ENCODE assay signal across 29 cellular contexts in genomic region chr2:48457227-48457626, GRCh38. TPM values are rescaled to one million over a fixed set of nuclear protein-coding genes. Genes with fewer than 3 reads are reported as not detected.
DNase-seq lines count a peak whose midpoint lies in the region; ATAC-seq, FAIRE-seq and TF ChIP-seq lines count a peak whose summit lies in the region.
"Had no signal": no experiment of that assay in that cellular context is flagged by ENCODE, and none has a peak within 500 bp of the region (broad histone marks: within the 10 kb centered on the region; RNA-seq: fewer than 3 reads in every experiment).

No MANE protein-coding gene starts in this region.

- H3K27ac Mint-ChIP-seq in activated naive CD8-positive, alpha-beta T cell treated with anti-CD3 and anti-CD28 coated beads for 36 hours: no peak overlapping the region
- H3K27ac Mint-ChIP-seq: B cell; CD8-positive, alpha-beta T cell; HFFc6 had no signal

- DNase-seq in SK-MEL-5 (ENCODE audit: low read depth, low spot score): peak; percentile 43
- no peak for DNase-seq in dorsolateral prefrontal cortex
- peak; percentile 70 for DNase-seq in medulla oblongata (ENCODE audit: extremely low spot score)
- DNase-seq in urothelium cell line (ENCODE audit: low spot score): no peak
- no peak for DNase-seq in activated naive CD8-positive, alpha-beta T cell treated with anti-CD3 and anti-CD28 coated beads for 36 hours
- DNase-seq: Caco-2; CD8-positive, alpha-beta T cell; DMS 273 treated with DMSO at 0.1 percent for 48 hours; DMS79; EL; GF-D8; GOT3; HFFc6; MM.1S; NCI-H2029; NCI-H446; NCI-H524 treated with DMSO at 0.1 percent for 48 hours; NCI-H774; PC-3 had no signal

- TF ChIP-seq CTCF in dorsolateral prefrontal cortex (IDR thresholded peaks at IDR 0.05 in 54 of 56, conservative IDR thresholded peaks at IDR 0.05 in 2 of 56; ENCODE audit: low read depth in 1 of 56, partially characterized antibody in 56 of 56): no peak

- ATAC-seq in HG03469 (IDR thresholded peaks at IDR 0.05; ENCODE audit: unreplicated experiment) (no peak), HG02852 (IDR thresholded peaks at IDR 0.05; ENCODE audit: unreplicated experiment) (no peak)
- ATAC-seq: CD8-positive, alpha-beta T cell; PC-3; SK-N-SH treated with all-trans-retinoic acid at 6 μM for 48 hours had no signal

- H3K4me3 ChIP-seq in dorsolateral prefrontal cortex: peak overlapping the region in 12 of 59 donors; percentile 1 to 32 (median 12)
- H3K4me3 ChIP-seq: HAP-1 had no signal

- H3K27me3 ChIP-seq in dorsolateral prefrontal cortex: no peaks in the 10 kb centered on the region

- H3K9me3 Mint-ChIP-seq in activated naive CD8-positive, alpha-beta T cell treated with anti-CD3 and anti-CD28 coated beads for 36 hours: no peaks in the 10 kb centered on the region
- H3K9me3 Mint-ChIP-seq: CD8-positive, alpha-beta T cell; HFFc6; IgD-negative memory B cell had no signal

- intact Hi-C loops in dorsolateral prefrontal cortex (cut with DNase I): no loop called here

- H3K4me3 Mint-ChIP-seq in activated naive CD8-positive, alpha-beta T cell treated with anti-CD3 and anti-CD28 coated beads for 36 hours: no peak overlapping the region
- H3K4me3 Mint-ChIP-seq: B cell; CD8-positive, alpha-beta T cell; HFFc6; IgD-negative memory B cell had no signal

- peak overlapping the region in 58 of 59 donors; percentile 54 to 95 (median 87) for H3K27ac ChIP-seq in dorsolateral prefrontal cortex
- H3K27ac ChIP-seq: C4-2B, HL-60, KMS-11 had no signal

- H3K36me3 Mint-ChIP-seq in activated naive CD8-positive, alpha-beta T cell treated with anti-CD3 and anti-CD28 coated beads for 36 hours: peaks cover 22% of the 10 kb centered on the region

- FAIRE-seq in urothelium cell line (lab: Jason Lieb, UNC): no peak
- FAIRE-seq: GM12892 had no signal

- peaks cover 5% of the 10 kb centered on the region for H3K4me1 Mint-ChIP-seq in activated naive CD8-positive, alpha-beta T cell treated with anti-CD3 and anti-CD28 coated beads for 36 hours
- H3K4me1 Mint-ChIP-seq: B cell had no signal

- in situ Hi-C loops in SK-MEL-5 (cut with HindIII; ENCODE audit: low pct_unique_long_range_greater_than_20kb, low sequenced_read_pairs): no loop called here

- H3K27me3 Mint-ChIP-seq in activated naive CD8-positive, alpha-beta T cell treated with anti-CD3 and anti-CD28 coated beads for 36 hours: no peaks in the 10 kb centered on the region
- H3K27me3 Mint-ChIP-seq: B cell, IgD-negative memory B cell had no signal

RNA-seq across cellular contexts. Expression of gene PPP1R21, which starts 16.7 kb away (rescaled TPM):
- total RNA-seq in SK-MEL-5 (2014; rRNA removed; shearing (Covaris generic)): 11.8 and 13.7 TPM in 2 replicates
- polyA plus RNA-seq in SK-MEL-5 (2015; cell fraction: cytosol; rRNA removed): 18.6 and 29.7 TPM in 2 replicates
- 47.3 and 81.2 TPM in 2 replicates for polyA plus RNA-seq in SK-MEL-5 (2015; cell fraction: nucleus; rRNA removed)
- total RNA-seq in dorsolateral prefrontal cortex: 10 to 100 TPM; 38.9 to 78.2 (median 60.3) TPM
- total RNA-seq in activated naive CD8-positive, alpha-beta T cell treated with anti-CD3 and anti-CD28 coated beads for 36 hours: 10 to 100 TPM; 20.2 to 20.3 TPM

Comparison
In these comparisons a context has a peak if more than half of its experiments do, and no peak if none do; other contexts are left out.
1. DNase-seq: peak in SK-MEL-5 (single experiment) and medulla oblongata (single experiment); none in dorsolateral prefrontal cortex (0 of 10), urothelium cell line (single experiment) and activated naive CD8-positive, alpha-beta T cell treated with anti-CD3 and anti-CD28 coated beads for 36 hours (single experiment).